In genomic region chr18:48930926-48931325, GRCh38 we compare ENCODE assay signal across 14 cellular contexts. TPM values are rescaled to one million over a fixed set of nuclear protein-coding genes. Genes with fewer than 3 reads are reported as not detected.
A peak's percentile ranks its signal among the peaks of the same experiment; 100 is the strongest.
DNase-seq lines count a peak whose midpoint lies in the region; ATAC-seq, FAIRE-seq and TF ChIP-seq lines count a peak whose summit lies in the region.
"Had no signal": no experiment of that assay in that cellular context is flagged by ENCODE, and none has a peak within 500 bp of the region (broad histone marks: within the 10 kb centered on the region; RNA-seq: fewer than 3 reads in every experiment).

No MANE protein-coding gene starts in this region.

- no peak for FAIRE-seq in small intestine (lab: Jason Lieb, UNC)

- H3K27ac Mint-ChIP-seq in glutamatergic neuron (ENCODE audit: unreplicated experiment) = no peak overlapping the region
- H3K27ac Mint-ChIP-seq in activated CD8-positive, alpha-beta T cell treated with anti-CD3 and anti-CD28 coated beads for 36 hours = no peak overlapping the region

- peaks cover 67% of the 10 kb centered on the region for H3F3A ChIP-seq in GM23248 (ENCODE audit: insufficient read depth)

- H3K36me3 ChIP-seq in GM23248 (ENCODE audit: low read depth) = no peaks in the 10 kb centered on the region
- peaks cover 0 to 2% of the 10 kb centered on the region in 2 donors for H3K36me3 ChIP-seq in small intestine (ENCODE audit: control insufficient read depth in 2 of 2, insufficient read depth in 2 of 2, low read length in 2 of 2)
- H3K36me3 ChIP-seq: neural progenitor cell had no signal

- H3K27ac ChIP-seq in GM23248 (peak overlapping the region; percentile 87), VCaP (peak overlapping the region; percentile 77), small intestine (ENCODE audit: low read depth in 1 of 2, low read length in 1 of 2) (peak overlapping the region; percentile 78 to 90)
- H3K27ac ChIP-seq: neural progenitor cell had no signal

- TF ChIP-seq CTCF in VCaP (conservative IDR thresholded peaks at IDR 0.05) (no peak), glutamatergic neuron (IDR thresholded peaks at IDR 0.05; ENCODE audit: partially characterized antibody, unreplicated experiment) (no peak)
- no peak for TF ChIP-seq CTCF in activated CD8-positive, alpha-beta T cell treated with anti-CD3 and anti-CD28 coated beads for 36 hours (IDR thresholded peaks at IDR 0.05)

- POLR2A ChIA-PET in activated CD8-positive, alpha-beta T cell treated with anti-CD3 and anti-CD28 coated beads for 36 hours (lab: Charles Lee) = interaction anchor here (0.9 kb wide), 1 partner anchor 19 kb away, joined by 3 read pairs; no protein-coding TSS in a partner anchor

- no peaks in the 10 kb centered on the region for H3K36me3 Mint-ChIP-seq in glutamatergic neuron (ENCODE audit: unreplicated experiment)
- peaks cover 30% of the 10 kb centered on the region for H3K36me3 Mint-ChIP-seq in activated CD8-positive, alpha-beta T cell treated with anti-CD3 and anti-CD28 coated beads for 36 hours (ENCODE audit: low read depth)

- CTCF ChIA-PET in activated CD8-positive, alpha-beta T cell treated with anti-CD3 and anti-CD28 coated beads for 36 hours (lab: Charles Lee) = interaction anchor here (0.7 kb wide), 1 partner anchor 9 kb away, joined by 3 read pairs; no protein-coding TSS in a partner anchor

- peak overlapping the region; percentile 60; the same call in 1 of the 2 replicates for H3K4me3 ChIP-seq in GM23248
- H3K4me3 ChIP-seq in small intestine (ENCODE audit: low read depth in 1 of 2, low read length in 2 of 2) = no peak overlapping the region
- H3K4me3 ChIP-seq: neural progenitor cell had no signal

- H3K4me1 Mint-ChIP-seq in glutamatergic neuron (ENCODE audit: low read depth, unreplicated experiment) = peaks cover 56% of the 10 kb centered on the region
- peaks cover 93% of the 10 kb centered on the region for H3K4me1 Mint-ChIP-seq in activated CD8-positive, alpha-beta T cell treated with anti-CD3 and anti-CD28 coated beads for 36 hours (ENCODE audit: low read depth)

- no peaks in the 10 kb centered on the region for H3K9me2 ChIP-seq in GM23248 (ENCODE audit: insufficient read depth)

- H3K27me3 ChIP-seq in GM23248 (replicated peaks; ENCODE audit: insufficient read depth) (no peaks in the 10 kb centered on the region), small intestine (ENCODE audit: control insufficient read depth in 2 of 2, insufficient read depth in 2 of 2, low read length in 2 of 2) (no peaks in the 10 kb centered on the region)
- H3K27me3 ChIP-seq: neural progenitor cell had no signal

- H3K27me3 Mint-ChIP-seq in glutamatergic neuron (ENCODE audit: unreplicated experiment) = peaks cover 13% of the 10 kb centered on the region
- no peaks in the 10 kb centered on the region for H3K27me3 Mint-ChIP-seq in activated CD8-positive, alpha-beta T cell treated with anti-CD3 and anti-CD28 coated beads for 36 hours

- no peak for ATAC-seq in activated CD8-positive, alpha-beta T cell treated with anti-CD3 and anti-CD28 coated beads for 36 hours

- intact Hi-C loops in activated CD8-positive, alpha-beta T cell treated with anti-CD3 and anti-CD28 coated beads for 36 hours (cut with micrococcal nuclease) = no loop called here

- WGBS in GM23248 (ENCODE audit: low coverage in 1 of 2, low lambda C conversion rate in 2 of 2, missing lambda C conversion rate in 2 of 2), 2 experiments = 83 to 87% methylated on average over 3 of the region's 3 CpGs
- 67 to 70% (median 69%) methylated on average over 3 of the region's 3 CpGs for WGBS in small intestine, 3 donors

- no peaks in the 10 kb centered on the region for H4K20me1 ChIP-seq in GM23248 (ENCODE audit: insufficient read depth)

- peak overlapping the region; percentile 59 for H3K4me2 ChIP-seq in GM23248 (ENCODE audit: unreplicated experiment)

- peaks cover 100% of the 10 kb centered on the region for H3K79me2 ChIP-seq in GM23248 (ENCODE audit: insufficient read depth)

- peaks cover 6% of the 10 kb centered on the region for H3K9me3 Mint-ChIP-seq in glutamatergic neuron (ENCODE audit: unreplicated experiment)
- no peaks in the 10 kb centered on the region for H3K9me3 Mint-ChIP-seq in activated CD8-positive, alpha-beta T cell treated with anti-CD3 and anti-CD28 coated beads for 36 hours
- H3K9me3 Mint-ChIP-seq: neural progenitor cell had no signal

- H3K4me1 ChIP-seq in GM23248 (ENCODE audit: insufficient read depth) = peaks cover 80% of the 10 kb centered on the region
- peaks cover 37 to 78% of the 10 kb centered on the region in 2 donors for H3K4me1 ChIP-seq in small intestine (ENCODE audit: control insufficient read depth in 2 of 2, insufficient read depth in 1 of 2, low read depth in 1 of 2, low read length in 1 of 2)

- no peaks in the 10 kb centered on the region for H3K9me3 ChIP-seq in GM23248 (ENCODE audit: low read depth)
- H3K9me3 ChIP-seq in small intestine (ENCODE audit: control insufficient read depth, low read depth) = no peaks in the 10 kb centered on the region

- no peak overlapping the region for H2AFZ ChIP-seq in GM23248
- H2AFZ ChIP-seq: neural progenitor cell had no signal

- DNase-seq in GM23248 (peak; percentile 12), glutamatergic neuron (no peak), small intestine (no peak), NCI-H2227 treated with DMSO at 0.1 percent for 48 hours (lab: John Stamatoyannopoulos, UW) (no peak), mesenteric fat pad (ENCODE audit: low spot score) (no peak), NCI-H2029 (lab: John Stamatoyannopoulos, UW) (no peak)
- no peak for DNase-seq in activated CD8-positive, alpha-beta T cell treated with anti-CD3 and anti-CD28 coated beads for 36 hours
- DNase-seq: activated CD8-positive, alpha-beta memory T cell treated with anti-CD3 and anti-CD28 coated beads for 24 hours; cerebellar nuclear complex; NCI-H2107; Right ventricle myocardium superior; stimulated activated CD4-positive, alpha-beta T cell treated with anti-CD3 and anti-CD28 coated beads, Interleukin-2, amount 100 ng/mL, for 48 hours had no signal

- H3K4me3 Mint-ChIP-seq in glutamatergic neuron (ENCODE audit: unreplicated experiment) = peak overlapping the region; percentile 51
- no peak overlapping the region for H3K4me3 Mint-ChIP-seq in activated CD8-positive, alpha-beta T cell treated with anti-CD3 and anti-CD28 coated beads for 36 hours
- H3K4me3 Mint-ChIP-seq: neural progenitor cell had no signal

- peak overlapping the region; percentile 77 for H3K9ac ChIP-seq in GM23248
- H3K9ac ChIP-seq: neural progenitor cell had no signal

- in situ Hi-C loops in GM23248 (cut with MboI) = loop anchor here (25.0 kb wide), 1 partner anchor 194 kb away; no protein-coding TSS in a partner anchor

RNA-seq across cellular contexts. Expression of gene SMAD7, which starts 19.8 kb away (rescaled TPM):
- total RNA-seq in GM23248 (2014; rRNA removed; shearing (Covaris generic)) = 43.6 and 51.7 TPM in 2 replicates
- 6.8 and 8.4 TPM in 2 replicates for polyA plus RNA-seq in GM23248 (2016; fragmentation: Nextera tagmentation; extraction: Ambion mirVana)
- 10.8 TPM for total RNA-seq in glutamatergic neuron (ENCODE audit: unreplicated experiment)
- polyA plus RNA-seq in small intestine = 10 to 100 TPM; 17.2 to 24.0 (median 18.3) TPM
- total RNA-seq in activated CD8-positive, alpha-beta T cell treated with anti-CD3 and anti-CD28 coated beads for 36 hours = 10 to 100 TPM; 17.4 to 18.1 TPM
- total RNA-seq in mesenteric fat pad = 56.2 TPM
